8 cellular contexts compared by ENCODE assay signal in genomic region chrX:24153175-24153795, GRCh38. TPM values are rescaled to one million over a fixed set of nuclear protein-coding genes. Genes with fewer than 3 reads are reported as not detected.
DNase-seq lines count a peak whose midpoint lies in the region; ATAC-seq, FAIRE-seq and TF ChIP-seq lines count a peak whose summit lies in the region.

No MANE protein-coding gene starts in this region.

- H3K9me3 ChIP-seq in DOHH2 (ENCODE audit: control insufficient read depth, insufficient read depth, low read length): no peaks in the 10 kb centered on the region
- no peaks in the 10 kb centered on the region for H3K9me3 ChIP-seq in K562 (replicated peaks; ENCODE audit: control insufficient read depth, insufficient read depth, low read depth, low read length)
- H3K9me3 ChIP-seq in neural progenitor cell (ENCODE audit: low read depth): no peaks in the 10 kb centered on the region

- FAIRE-seq in K562 (lab: Jason Lieb, UNC): peak; percentile 70

- peaks cover 29% of the 10 kb centered on the region for H3K4me1 Mint-ChIP-seq in neural progenitor cell

- H4K20me1 ChIP-seq in DOHH2 (ENCODE audit: control insufficient read depth, insufficient read depth, low read depth, low read length): no peaks in the 10 kb centered on the region; the same call in 1 of the 2 replicates
- peaks cover 14% of the 10 kb centered on the region; the same call in 1 of the 2 replicates for H4K20me1 ChIP-seq in K562 (replicated peaks; ENCODE audit: control insufficient read depth, insufficient read depth, low read length)
- H4K20me1 ChIP-seq in neural progenitor cell (ENCODE audit: low read depth): peaks cover 52% of the 10 kb centered on the region

- WGBS in K562 (ENCODE audit: insufficient coverage, low coverage, missing lambda C conversion rate): 27% methylated on average over 3 of the region's 4 CpGs

- peaks cover 3% of the 10 kb centered on the region for H3K9me1 ChIP-seq in K562 (ENCODE audit: control insufficient read depth, insufficient read depth, low read length)

- H3K27me3 Mint-ChIP-seq in neural progenitor cell (ENCODE audit: insufficient read depth, low read depth): peaks cover 3% of the 10 kb centered on the region

- H3K4me2 ChIP-seq in DOHH2 (ENCODE audit: low read length): peak overlapping the region; percentile 90
- H3K4me2 ChIP-seq in K562 (ENCODE audit: insufficient read depth, low read length): peak overlapping the region; percentile 55
- H3K4me2 ChIP-seq in neural progenitor cell: peak overlapping the region; percentile 60

- no peak for TF ChIP-seq RAD21 in K562 (CRISPR knock-in tag; conservative IDR thresholded peaks at IDR 0.05 in 1 of 2, IDR thresholded peaks at IDR 0.05 in 1 of 2)

- H3K9me3 Mint-ChIP-seq in neural progenitor cell: no peaks in the 10 kb centered on the region

- H3K36me3 Mint-ChIP-seq in neural progenitor cell: peaks cover 14% of the 10 kb centered on the region

- H2AFZ ChIP-seq in K562 (ENCODE audit: low read depth, low read length): no peak overlapping the region
- H2AFZ ChIP-seq in neural progenitor cell (replicated peaks): no peak overlapping the region

- DNase-seq in M059J (ENCODE audit: low read depth): peak; percentile 58
- peak in 2 of 4 experiments; percentile 21 to 55 for DNase-seq in K562 (ENCODE audit: extremely low read depth in 1 of 4, low spot score in 3 of 4)
- DNase-seq in neural progenitor cell (ENCODE audit: low spot score): peak; percentile 42
- no peak for DNase-seq in foreskin melanocyte
- no peak for DNase-seq in HT-29 (ENCODE audit: low spot score)

- H3K4me3 Mint-ChIP-seq in neural progenitor cell: peak overlapping the region; percentile 20

- TF ChIP-seq CTCF in DOHH2 (IDR thresholded peaks at IDR 0.05; ENCODE audit: low read depth, low read length, poor library complexity, severe bottlenecking) (no peak), K562 (IDR thresholded peaks at IDR 0.05 in 2 of 3, conservative IDR thresholded peaks at IDR 0.05 in 1 of 3; ENCODE audit: insufficient read depth in 2 of 3, low read depth in 1 of 3, low read length in 3 of 3) (no peak), neural progenitor cell (IDR thresholded peaks at IDR 0.05) (no peak)

- no peak overlapping the region for H3K27ac Mint-ChIP-seq in neural progenitor cell

- H3K4me3 ChIP-seq in DOHH2 (ENCODE audit: low read length): 0 out of 2 replicates have a peak overlapping the region, but pooled peaks have one; percentile 24
- no peak overlapping the region for H3K4me3 ChIP-seq in K562
- H3K4me3 ChIP-seq in neural progenitor cell: no peak overlapping the region

- peaks cover 8% of the 10 kb centered on the region for H3F3A ChIP-seq in DOHH2 (ENCODE audit: control insufficient read depth, insufficient read depth)
- peaks cover 37% of the 10 kb centered on the region for H3F3A ChIP-seq in neural progenitor cell (ENCODE audit: low read depth)

- no peak for TF ChIP-seq POLR2A in K562 (conservative IDR thresholded peaks at IDR 0.05)

- no peak overlapping the region for H3K27ac ChIP-seq in DOHH2 (ENCODE audit: low read depth, low read length)
- H3K27ac ChIP-seq in K562 (ENCODE audit: extremely low read depth, low read depth, low read length): peak overlapping the region; percentile 32; the same call in 1 of the 3 replicates
- H3K27ac ChIP-seq in neural progenitor cell: no peak overlapping the region

- H3K36me3 ChIP-seq in DOHH2 (ENCODE audit: control insufficient read depth, low read length) (peaks cover 57% of the 10 kb centered on the region), K562 (ENCODE audit: control insufficient read depth, insufficient read depth, low read length) (peaks cover 41% of the 10 kb centered on the region; the same call in 1 of the 3 replicates), neural progenitor cell (peaks cover 19% of the 10 kb centered on the region)

- no TSS peak for BruUV-seq in K562 (replicated peaks; lab: Mats Ljungman, UMichigan)

- in situ Hi-C loops in K562 (cut with MboI): no loop called here

- no peaks in the 10 kb centered on the region for H3K9me2 ChIP-seq in DOHH2 (replicated peaks; ENCODE audit: control insufficient read depth, low read length)

- H3K79me2 ChIP-seq in DOHH2 (ENCODE audit: control insufficient read depth, low read length) (peaks cover 87% of the 10 kb centered on the region), K562 (ENCODE audit: control insufficient read depth, insufficient read depth, low read length) (peaks cover 87% of the 10 kb centered on the region), neural progenitor cell (ENCODE audit: low read depth) (peaks cover 86% of the 10 kb centered on the region)

- H3K4me1 ChIP-seq in DOHH2 (ENCODE audit: control insufficient read depth, low read length) (peaks cover 32% of the 10 kb centered on the region), K562 (replicated peaks in 1 of 2; ENCODE audit: control insufficient read depth in 2 of 2, insufficient read depth in 2 of 2, low read length in 2 of 2) (peaks cover 12 to 25% of the 10 kb centered on the region in 2 experiments), neural progenitor cell (peaks cover 30% of the 10 kb centered on the region)

- POLR2A ChIA-PET in K562 (lab: Yijun Ruan, JAX): no interaction called here

- CTCF ChIA-PET in K562 (lab: Yijun Ruan, JAX; ENCODE audit: low intra/inter-chr PET ratio): no interaction called here

- TF ChIP-seq EP300 in K562 (IDR thresholded peaks at IDR 0.05; ENCODE audit: low read length): no peak

- peak; percentile 12; the same call in 2 of the 3 replicates for ATAC-seq in K562
- no peak for ATAC-seq in HG03045 (IDR thresholded peaks at IDR 0.05; ENCODE audit: unreplicated experiment)
- no peak for ATAC-seq in HG03097 (IDR thresholded peaks at IDR 0.05; ENCODE audit: low FRiP score, unreplicated experiment)

- H3K9ac ChIP-seq in K562 (ENCODE audit: insufficient read depth in 1 of 2, low read depth in 2 of 2, low read length in 2 of 2) (no peak overlapping the region), neural progenitor cell (peak overlapping the region; percentile 43)

- intact Hi-C loops in K562 (cut with micrococcal nuclease): no loop called here

- H3K27me3 ChIP-seq in DOHH2 (ENCODE audit: control insufficient read depth, low read length): no peaks in the 10 kb centered on the region
- no peaks in the 10 kb centered on the region for H3K27me3 ChIP-seq in K562 (ENCODE audit: control insufficient read depth in 2 of 2, insufficient read depth in 2 of 2, low read length in 2 of 2)
- H3K27me3 ChIP-seq in neural progenitor cell: no peaks in the 10 kb centered on the region

TF ChIP-seq in K562, 482 proteins besides CTCF, POLR2A, EP300 and RAD21 (continues in another document):
- no peak for TF ChIP-seq ZNF644 (tag; IDR thresholded peaks at IDR 0.05; ENCODE audit: low read depth)
- TF ChIP-seq DPF2 (IDR thresholded peaks at IDR 0.05): 0 out of 2 replicates have a peak, but pooled peaks have one; percentile 24
- peak; percentile 24; the same call in 1 of the 2 replicates for TF ChIP-seq SMARCE1 (IDR thresholded peaks at IDR 0.05)
- TF ChIP-seq SPI1 (IDR thresholded peaks at IDR 0.05; ENCODE audit: borderline replicate concordance, low read depth, low read length): peak; percentile 53; the same call in 1 of the 2 replicates
- peak; percentile 20 for TF ChIP-seq MEIS2 (IDR thresholded peaks at IDR 0.05; ENCODE audit: partially characterized antibody)
- TF ChIP-seq EP400 (IDR thresholded peaks at IDR 0.05): no peak
- TF ChIP-seq CEBPG (CRISPR knock-in tag; IDR thresholded peaks at IDR 0.05): no peak; the same call in 1 of the 2 replicates
- peak in 1 of 2 experiments; percentile 32; a peak in 1 of 4 replicates for TF ChIP-seq CEBPG (tag; conservative IDR thresholded peaks at IDR 0.05 in 1 of 2, IDR thresholded peaks at IDR 0.05 in 1 of 2)
- no peak for TF ChIP-seq NFE2 (IDR thresholded peaks at IDR 0.05; ENCODE audit: low read depth)
- TF ChIP-seq CTBP1 (IDR thresholded peaks at IDR 0.05; ENCODE audit: borderline replicate concordance): peak; percentile 56; the same call in 1 of the 2 replicates
- peak in 1 of 2 experiments; percentile 10; a peak in 1 of 4 replicates for TF ChIP-seq HDAC1 (IDR thresholded peaks at IDR 0.05)
- peak; percentile 51; the same call in 1 of the 2 replicates for TF ChIP-seq ZEB2 (IDR thresholded peaks at IDR 0.05)
- peak; percentile 48; the same call in 1 of the 2 replicates for TF ChIP-seq SMARCA4 (IDR thresholded peaks at IDR 0.05)
- no peak for TF ChIP-seq GATAD2B (IDR thresholded peaks at IDR 0.05; ENCODE audit: borderline replicate concordance)
- 0 out of 2 replicates have a peak, but pooled peaks have one; percentile 14 for TF ChIP-seq ATF3 (IDR thresholded peaks at IDR 0.05)
- no peak for TF ChIP-seq ATF3 (CRISPR knock-in tag; conservative IDR thresholded peaks at IDR 0.05)

RNA-seq across cellular contexts. Expression of gene ZFX, which starts 3.8 kb away (rescaled TPM):
- total RNA-seq in M059J (2014; rRNA removed; shearing (Covaris generic)): 31.3 and 96.7 TPM in 2 replicates
- total RNA-seq in K562 (2011; cell fraction: chromatin; rRNA removed; ENCODE audit: low replicate concordance): 40.4 and 55.0 TPM in 2 replicates
- 17.5 and 22.0 TPM in 2 replicates for total RNA-seq in K562 (2011; cell fraction: nucleolus; rRNA removed)
- total RNA-seq in K562 (2011; cell fraction: nucleoplasm; rRNA removed): 25.4 and 31.0 TPM in 2 replicates
- total RNA-seq in K562 (2014; rRNA removed): 11.4 and 12.0 TPM in 2 replicates
- total RNA-seq in K562 (2014; rRNA removed; fragmentation: Illumina TruSeq; extraction: Trizol): 20.2 and 24.8 TPM in 2 replicates
- total RNA-seq in K562 (2015; rRNA removed; fragmentation: Illumina TruSeq; extraction: Trizol): 20.3 and 23.1 TPM in 2 replicates
- total RNA-seq in K562 (2021): 24.0 and 25.2 TPM in 2 replicates
- 13.6 and 13.7 TPM in 2 replicates for polyA plus RNA-seq in K562 (2011; rRNA removed)
- polyA plus RNA-seq in K562 (2011; cell fraction: cytosol; rRNA removed): 2.8 and 6.1 TPM in 2 replicates
- 11.4 and 13.8 TPM in 2 replicates for polyA plus RNA-seq in K562 (2011; cell fraction: nucleus; rRNA removed)
- polyA plus RNA-seq in K562 (2012): 6.3 and 8.7 TPM in 2 replicates
- 7.7 and 8.4 TPM in 2 replicates for polyA plus RNA-seq in K562 (2014; fragmentation: Illumina TruSeq; extraction: Trizol)
- polyA plus RNA-seq in K562 (2014; fragmentation: Nextera tagmentation; extraction: Ambion mirVana): 1 to 10 TPM; 5.3 to 9.9 TPM
- polyA plus RNA-seq in K562 (2014; rRNA removed): 6.1 and 7.7 TPM in 2 replicates
- polyA minus RNA-seq in K562 (2011; rRNA and poly(A)+ RNA removed): 88.2 and 103 TPM in 2 replicates
- polyA minus RNA-seq in K562 (2011; cell fraction: cytosol; rRNA and poly(A)+ RNA removed): 21.0 and 24.4 TPM in 2 replicates
- 15.1 and 21.5 TPM in 2 replicates for polyA minus RNA-seq in K562 (2011; cell fraction: nucleus; rRNA and poly(A)+ RNA removed)
- total RNA-seq in neural progenitor cell (ENCODE audit: low replicate concordance): 48.2 and 59.1 TPM in 2 replicates
- 10.5 and 11.9 TPM in 2 replicates for total RNA-seq in HT-29 (2014; rRNA removed; shearing (Covaris generic))

Comparison
In these comparisons a context has a peak if more than half of its experiments do, and no peak if none do; other contexts are left out.
1. DNase-seq: peak in M059J (single experiment) and neural progenitor cell (single experiment); none in foreskin melanocyte (single experiment) and HT-29 (single experiment).
2. Peak in every context shown above with its lines, with median percentiles within 50 percentile points of each other: H3K4me2 ChIP-seq.